In the genomic region with DNA sequence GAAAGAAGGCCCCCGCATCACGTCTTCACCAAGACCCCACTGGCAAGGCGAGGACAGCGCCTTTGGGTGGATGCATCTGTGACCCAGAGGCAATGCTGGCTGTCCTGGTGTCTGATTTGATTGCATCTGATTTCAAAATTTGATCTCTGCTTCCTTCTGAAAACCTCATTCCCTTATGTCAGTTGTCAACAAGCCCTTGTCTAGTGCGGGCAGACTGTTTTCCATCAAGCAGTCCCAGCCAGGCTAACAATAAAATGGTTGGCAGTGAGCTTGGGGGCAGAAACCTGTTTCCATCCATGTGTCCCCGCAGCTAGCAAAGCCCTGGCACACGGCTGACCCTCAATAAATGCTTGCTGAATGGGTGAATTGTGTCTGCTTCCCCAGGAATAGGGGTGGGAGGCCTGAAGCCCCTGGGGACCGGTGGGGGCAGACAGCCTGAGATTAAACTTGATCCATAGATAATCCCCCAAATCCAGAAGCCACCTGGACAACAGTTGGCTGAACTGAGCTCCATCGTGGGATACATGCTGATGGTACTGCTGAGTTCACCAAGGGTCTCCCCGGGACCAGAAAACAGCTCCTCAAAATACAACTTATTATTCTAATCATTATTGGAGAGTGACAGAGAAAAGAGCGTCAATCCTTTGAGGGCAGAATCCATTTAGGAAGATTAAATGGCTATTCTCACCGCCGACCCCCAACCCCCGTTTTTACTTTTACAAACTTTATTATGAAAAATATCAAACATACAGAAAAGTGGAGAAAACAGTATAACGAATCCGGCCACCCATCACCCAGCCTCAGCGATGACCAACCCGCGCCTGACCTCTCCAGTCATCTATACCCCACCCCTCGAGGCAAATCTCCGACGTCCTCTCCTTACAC, we compare ENCODE assay signal across 8 cellular contexts. TPM values are rescaled to one million over a fixed set of nuclear protein-coding genes. Genes with fewer than 3 reads are reported as not detected.
DNase-seq lines count a peak whose midpoint lies in the region; ATAC-seq lines count a peak whose summit lies in the region.

No MANE protein-coding gene starts in this region.

- H3K4me1 Mint-ChIP-seq in naive B cell, result peaks cover 50 to 70% (median 55%) of the 10 kb centered on the region in 3 donors

- no peaks in the 10 kb centered on the region for H3K9me3 Mint-ChIP-seq in naive B cell

- peaks cover 0 to 12% (median 9%) of the 10 kb centered on the region in 3 donors for H3K27me3 Mint-ChIP-seq in naive B cell

- ATAC-seq in naive B cell (ENCODE audit: low read depth in 2 of 2), result no peak
- ATAC-seq in GM18520 (IDR thresholded peaks at IDR 0.05; ENCODE audit: unreplicated experiment), result no peak

- H3K36me3 Mint-ChIP-seq in naive B cell, result no peaks in the 10 kb centered on the region

- H3K27ac Mint-ChIP-seq in naive B cell, result peak overlapping the region; percentile 87 to 99 (median 96)

- H3K4me3 Mint-ChIP-seq in naive B cell, result peak overlapping the region; percentile 79 to 94 (median 92)

- DNase-seq in COLO829 (ENCODE audit: low spot score) (peak; percentile 13), NCI-H82 treated with DMSO at 0.1 percent for 48 hours (lab: John Stamatoyannopoulos, UW; ENCODE audit: unreplicated experiment) (peak; percentile 91), naive B cell (no peak), midbrain (lab: John Stamatoyannopoulos, UW) (no peak), Kasumi-1 (lab: John Stamatoyannopoulos, UW) (no peak)
- DNase-seq in stimulated activated CD4-positive, alpha-beta T cell treated with anti-CD3 and anti-CD28 coated beads, Interleukin-4, amount 100 ng/mL, for 1 hour, result no peak

- peak overlapping the region; percentile 69 for H3K27ac ChIP-seq in cingulate gyrus (ENCODE audit: low read depth, low read length)

RNA-seq across cellular contexts. Expression of gene DUSP5, which starts 0.9 kb away (rescaled TPM):
- polyA plus RNA-seq in naive B cell (ENCODE audit: low read depth in 6 of 6), result 10 to 100 TPM in 5 of 6 donors, 1 to 10 TPM in 1; 6.0 to 29.7 (median 22.6) TPM

Comparison
In these comparisons a context has a peak if more than half of its experiments do, and no peak if none do; other contexts are left out.
1. DNase-seq: peak in COLO829 (single experiment) and NCI-H82 treated with DMSO at 0.1 percent for 48 hours (single experiment); none in naive B cell (single experiment), stimulated activated CD4-positive, alpha-beta T cell treated with anti-CD3 and anti-CD28 coated beads, Interleukin-4, amount 100 ng/mL, for 1 hour (single experiment), midbrain (single experiment) and Kasumi-1 (0 of 2).